ENCODE assay signal across 8 cellular contexts in genomic region chr6:134178230-134179044, GRCh38.
A peak's percentile ranks its signal among the peaks of the same experiment; 100 is the strongest.
DNase-seq lines count a peak whose midpoint lies in the region; ATAC-seq and TF ChIP-seq lines count a peak whose summit lies in the region.

No MANE protein-coding gene starts in this region.

- H2AFZ ChIP-seq in fibroblast of lung (ENCODE audit: low read length) = peak overlapping the region; percentile 32

- H3K9me3 Mint-ChIP-seq in CD4-positive, alpha-beta T cell = no peaks in the 10 kb centered on the region
- H3K9me3 Mint-ChIP-seq in activated T-helper 17 cell treated with anti-CD3 and anti-CD28 coated beads, Interleukin-2, amount 50 U/mL, for 72 hours = no peaks in the 10 kb centered on the region

- peak overlapping the region; percentile 84 for H3K27ac Mint-ChIP-seq in CD4-positive, alpha-beta T cell
- peak overlapping the region; percentile 84 for H3K27ac Mint-ChIP-seq in activated T-helper 17 cell treated with anti-CD3 and anti-CD28 coated beads, Interleukin-2, amount 50 U/mL, for 72 hours

- peak overlapping the region; percentile 93 for H3K4me3 Mint-ChIP-seq in CD4-positive, alpha-beta T cell
- H3K4me3 Mint-ChIP-seq in activated T-helper 17 cell treated with anti-CD3 and anti-CD28 coated beads, Interleukin-2, amount 50 U/mL, for 72 hours = peak overlapping the region; percentile 91

- intact Hi-C loops in CD4-positive, alpha-beta T cell (cut with DNase I, micrococcal nuclease) = loop anchor here (1.0 to 10.0 kb wide), 4 partner anchors 69 to 1006 kb away; partner anchors contain the start of genes MYB (in 1 of the 2) and SGK1 (in 1 of the 2)

- peak; percentile 67 to 89 (median 80) for DNase-seq in CD4-positive, alpha-beta T cell
- DNase-seq in Peyer's patch = peak; percentile 67 to 90 (median 78)
- peak; percentile 91 to 95 for DNase-seq in fibroblast of lung (ENCODE audit: low read depth in 2 of 2)
- DNase-seq in myocyte (ENCODE audit: low read depth) = peak; percentile 93
- DNase-seq in stimulated activated CD8-positive, alpha-beta memory T cell treated with anti-CD3 and anti-CD28 coated beads, Interleukin-7, amount 100 ng/mL, for 1 hour (ENCODE audit: low read depth in 2 of 2) = peak; percentile 60 to 65

- H3K4me1 ChIP-seq in Peyer's patch (peaks cover 0 to 7% (median 0%) of the 10 kb centered on the region in 4 donors), fibroblast of lung (ENCODE audit: control insufficient read depth, extremely low read depth, insufficient read depth, low read length) (peaks cover 9% of the 10 kb centered on the region)

- H3K4me2 ChIP-seq in fibroblast of lung (ENCODE audit: extremely low read depth, insufficient read depth, low read length) = peak overlapping the region; percentile 78

- CTCF ChIA-PET in CD4-positive, alpha-beta T cell (lab: Charles Lee) = interaction anchor here (0.7 to 2.8 kb wide), 17 partner anchors 13 to 762 kb away, joined by 3 to 17 read pairs (median 3); partner anchors contain the start of gene SGK1

- H3K79me2 ChIP-seq in fibroblast of lung (ENCODE audit: control insufficient read depth, insufficient read depth, low read length) = peaks cover 12% of the 10 kb centered on the region

- peaks cover 0 to 23% (median 0%) of the 10 kb centered on the region in 3 donors for H3K36me3 ChIP-seq in Peyer's patch
- H3K36me3 ChIP-seq in fibroblast of lung (ENCODE audit: control insufficient read depth, insufficient read depth, low read length) = no peaks in the 10 kb centered on the region

- TF ChIP-seq CTCF in CD4-positive, alpha-beta T cell (IDR thresholded peaks at IDR 0.05) = peak; percentile 65
- peak; percentile 18 to 90 (median 72) for TF ChIP-seq CTCF in Peyer's patch (IDR thresholded peaks at IDR 0.05)
- TF ChIP-seq CTCF in fibroblast of lung (conservative IDR thresholded peaks at IDR 0.05 in 1 of 2, IDR thresholded peaks at IDR 0.05 in 1 of 2; ENCODE audit: low read depth in 1 of 2, low read length in 2 of 2) = peak; percentile 90 to 92

- ATAC-seq in CD4-positive, alpha-beta T cell (ENCODE audit: poor library complexity) = peak; percentile 79
- ATAC-seq in HG02870 (IDR thresholded peaks at IDR 0.05; ENCODE audit: unreplicated experiment) = peak; percentile 26
- peak; percentile 77 for ATAC-seq in activated T-helper 17 cell treated with anti-CD3 and anti-CD28 coated beads, Interleukin-2, amount 50 U/mL, for 72 hours (replicated peaks)
- ATAC-seq in GM21526 (IDR thresholded peaks at IDR 0.05; ENCODE audit: low FRiP score, unreplicated experiment) = no peak

- H3K9ac ChIP-seq in fibroblast of lung (ENCODE audit: insufficient read depth, low read length) = peak overlapping the region; percentile 8

- peaks cover 11% of the 10 kb centered on the region for H3K36me3 Mint-ChIP-seq in CD4-positive, alpha-beta T cell (ENCODE audit: low read depth)
- peaks cover 29% of the 10 kb centered on the region for H3K36me3 Mint-ChIP-seq in activated T-helper 17 cell treated with anti-CD3 and anti-CD28 coated beads, Interleukin-2, amount 50 U/mL, for 72 hours (ENCODE audit: low read depth)

- H3K27me3 ChIP-seq in CD4-positive, alpha-beta T cell (ENCODE audit: control insufficient read depth, insufficient read depth, low read length) = no peaks in the 10 kb centered on the region
- no peaks in the 10 kb centered on the region for H3K27me3 ChIP-seq in Peyer's patch
- H3K27me3 ChIP-seq in fibroblast of lung (ENCODE audit: control insufficient read depth, insufficient read depth, low read length) = no peaks in the 10 kb centered on the region

- H3K4me3 ChIP-seq in Peyer's patch (peak overlapping the region; percentile 30 to 83 (median 58)), fibroblast of lung (replicated peaks in 1 of 4; ENCODE audit: control extremely low read depth in 1 of 4, insufficient read depth in 1 of 4, low read depth in 3 of 4, low read length in 4 of 4) (peak overlapping the region; percentile 12 to 58 (median 34))

- TF ChIP-seq POLR2A in Peyer's patch (IDR thresholded peaks at IDR 0.05) = peak; percentile 49 to 74

- peaks cover 40% of the 10 kb centered on the region for H3K4me1 Mint-ChIP-seq in CD4-positive, alpha-beta T cell (ENCODE audit: low read depth)
- peaks cover 16% of the 10 kb centered on the region for H3K4me1 Mint-ChIP-seq in activated T-helper 17 cell treated with anti-CD3 and anti-CD28 coated beads, Interleukin-2, amount 50 U/mL, for 72 hours

- POLR2A ChIA-PET in CD4-positive, alpha-beta T cell (lab: Charles Lee) = interaction anchor here (0.6 to 3.1 kb wide), 8 partner anchors 9 to 462 kb away, joined by 3 to 18 read pairs (median 4); no protein-coding TSS in a partner anchor

- H3K27ac ChIP-seq in CD4-positive, alpha-beta T cell (ENCODE audit: low read depth, low read length) = peak overlapping the region; percentile 74
- H3K27ac ChIP-seq in Peyer's patch (peak overlapping the region; percentile 15 to 97 (median 81)), fibroblast of lung (ENCODE audit: insufficient read depth, low read length) (peak overlapping the region; percentile 79)

- H3K27me3 Mint-ChIP-seq in CD4-positive, alpha-beta T cell = no peaks in the 10 kb centered on the region
- H3K27me3 Mint-ChIP-seq in activated T-helper 17 cell treated with anti-CD3 and anti-CD28 coated beads, Interleukin-2, amount 50 U/mL, for 72 hours = no peaks in the 10 kb centered on the region

- no peaks in the 10 kb centered on the region for H3K9me3 ChIP-seq in CD4-positive, alpha-beta T cell (ENCODE audit: control insufficient read depth, low read length)
- no peaks in the 10 kb centered on the region for H3K9me3 ChIP-seq in Peyer's patch
- H3K9me3 ChIP-seq in fibroblast of lung (ENCODE audit: control insufficient read depth, insufficient read depth, low read depth, low read length) = no peaks in the 10 kb centered on the region

- H4K20me1 ChIP-seq in fibroblast of lung (ENCODE audit: control insufficient read depth, extremely low read depth, insufficient read depth, low read length) = no peaks in the 10 kb centered on the region
